In the genomic region with DNA sequence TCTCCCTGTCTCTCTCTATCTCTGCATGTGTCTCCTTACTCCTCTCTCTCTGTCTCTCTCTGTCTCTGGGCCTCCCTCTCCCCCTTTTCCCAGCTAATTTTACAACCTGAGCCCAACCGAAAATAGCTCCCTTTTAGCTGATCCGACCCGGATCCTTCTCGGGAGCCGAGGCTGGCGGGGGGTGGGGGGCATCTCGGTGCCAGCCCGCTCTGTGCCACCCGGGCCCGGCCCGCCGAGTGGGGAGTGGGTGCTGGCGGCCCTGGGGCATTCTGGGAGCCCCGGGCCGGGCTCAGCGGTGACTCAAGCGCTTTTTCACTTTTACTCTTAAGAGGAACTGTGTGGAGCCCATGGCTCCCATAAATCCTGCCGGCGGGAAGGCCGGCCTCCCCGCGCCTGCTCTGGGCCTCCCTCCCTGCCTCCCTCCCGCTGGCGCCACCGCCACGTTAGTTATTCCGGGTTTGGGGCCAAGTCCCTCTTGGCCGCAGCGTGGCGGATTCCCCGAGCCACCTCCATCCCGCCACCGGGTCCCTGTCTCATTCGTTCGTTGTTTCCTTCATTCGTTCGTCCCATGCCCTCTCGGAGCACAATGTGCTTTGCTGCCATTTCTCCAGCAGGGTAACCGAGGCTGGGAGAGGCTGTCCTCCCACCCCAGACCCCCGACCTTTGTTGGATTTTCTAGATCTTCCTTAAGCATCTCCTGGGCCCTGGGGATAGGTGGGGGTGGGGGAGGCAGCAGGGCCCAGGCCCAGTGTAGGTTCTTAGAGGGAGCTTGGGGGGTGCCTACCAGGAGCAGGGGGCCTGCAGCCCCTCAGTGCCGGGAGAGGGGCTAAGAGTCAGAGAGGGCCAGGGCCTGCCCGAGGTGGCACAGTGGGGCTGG, we compare ENCODE assay signal across 8 cellular contexts. TPM values are rescaled to one million over a fixed set of nuclear protein-coding genes. Genes with fewer than 3 reads are reported as not detected.
DNase-seq lines count a peak whose midpoint lies in the region; ATAC-seq lines count a peak whose summit lies in the region.

No MANE protein-coding gene starts in this region.

- H3K4me1 Mint-ChIP-seq in activated T-cell treated with anti-CD3 and anti-CD28 coated beads, Interleukin-2, amount 50 U/mL, for 24 hours (ENCODE audit: low read depth), result peaks cover 47% of the 10 kb centered on the region
- peaks cover 35% of the 10 kb centered on the region for H3K4me1 Mint-ChIP-seq in activated naive CD8-positive, alpha-beta T cell treated with anti-CD3 and anti-CD28 coated beads for 36 hours

- H3K9me3 Mint-ChIP-seq in activated T-cell treated with anti-CD3 and anti-CD28 coated beads, Interleukin-2, amount 50 U/mL, for 24 hours, result no peaks in the 10 kb centered on the region
- H3K9me3 Mint-ChIP-seq in activated naive CD8-positive, alpha-beta T cell treated with anti-CD3 and anti-CD28 coated beads for 36 hours, result no peaks in the 10 kb centered on the region

- DNase-seq in activated T-cell treated with anti-CD3 and anti-CD28 coated beads, Interleukin-2, amount 50 U/mL, for 24 hours, result peak; percentile 35
- DNase-seq in activated T-cell treated with anti-CD3 and anti-CD28 coated beads for 4 hours (no peak), left ventricle myocardium superior (peak; percentile 83), sciatic nerve (ENCODE audit: low spot score) (peak; percentile 80), NCI-H526 (lab: John Stamatoyannopoulos, UW) (no peak)
- no peak for DNase-seq in activated naive CD8-positive, alpha-beta T cell treated with anti-CD3 and anti-CD28 coated beads for 36 hours
- no peak for DNase-seq in activated naive CD4-positive, alpha-beta T cell (lab: John Stamatoyannopoulos, UW)

- peak overlapping the region; percentile 34 for H3K4me3 Mint-ChIP-seq in activated T-cell treated with anti-CD3 and anti-CD28 coated beads, Interleukin-2, amount 50 U/mL, for 24 hours
- H3K4me3 Mint-ChIP-seq in activated naive CD8-positive, alpha-beta T cell treated with anti-CD3 and anti-CD28 coated beads for 36 hours, result peak overlapping the region; percentile 52

- H3K36me3 Mint-ChIP-seq in activated T-cell treated with anti-CD3 and anti-CD28 coated beads, Interleukin-2, amount 50 U/mL, for 24 hours (ENCODE audit: low read depth), result no peaks in the 10 kb centered on the region
- no peaks in the 10 kb centered on the region for H3K36me3 Mint-ChIP-seq in activated naive CD8-positive, alpha-beta T cell treated with anti-CD3 and anti-CD28 coated beads for 36 hours

- intact Hi-C loops in left ventricle myocardium superior (cut with micrococcal nuclease), result loop anchor here (10.0 kb wide), 1 partner anchor 55 kb away; no protein-coding TSS in a partner anchor
- intact Hi-C loops in sciatic nerve (cut with DNase I), result no loop called here

- ATAC-seq in left ventricle myocardium superior, result peak; percentile 52
- peak; percentile 9 for ATAC-seq in sciatic nerve
- ATAC-seq in GM21367 (IDR thresholded peaks at IDR 0.05; ENCODE audit: unreplicated experiment), result no peak

- H3K27ac Mint-ChIP-seq in activated T-cell treated with anti-CD3 and anti-CD28 coated beads, Interleukin-2, amount 50 U/mL, for 24 hours, result peak overlapping the region; percentile 52
- no peak overlapping the region for H3K27ac Mint-ChIP-seq in activated naive CD8-positive, alpha-beta T cell treated with anti-CD3 and anti-CD28 coated beads for 36 hours

- H3K27me3 Mint-ChIP-seq in activated T-cell treated with anti-CD3 and anti-CD28 coated beads, Interleukin-2, amount 50 U/mL, for 24 hours, result no peaks in the 10 kb centered on the region
- no peaks in the 10 kb centered on the region for H3K27me3 Mint-ChIP-seq in activated naive CD8-positive, alpha-beta T cell treated with anti-CD3 and anti-CD28 coated beads for 36 hours

RNA-seq across cellular contexts. Expression of a gene that starts 3.2 kb away (rescaled TPM):
- 10 to 100 TPM; 19.0 to 19.5 TPM for total RNA-seq in activated naive CD8-positive, alpha-beta T cell treated with anti-CD3 and anti-CD28 coated beads for 36 hours
- total RNA-seq in left ventricle myocardium superior, result 178 TPM
- total RNA-seq in sciatic nerve, result 178 TPM

Comparison
In these comparisons a context has a peak if more than half of its experiments do, and no peak if none do; other contexts are left out.
1. DNase-seq: peak in activated T-cell treated with anti-CD3 and anti-CD28 coated beads, Interleukin-2, amount 50 U/mL, for 24 hours (single experiment), left ventricle myocardium superior (single experiment) and sciatic nerve (single experiment); none in activated T-cell treated with anti-CD3 and anti-CD28 coated beads for 4 hours (single experiment), activated naive CD8-positive, alpha-beta T cell treated with anti-CD3 and anti-CD28 coated beads for 36 hours (single experiment), activated naive CD4-positive, alpha-beta T cell (0 of 4) and NCI-H526 (0 of 2).